In the genomic region with DNA sequence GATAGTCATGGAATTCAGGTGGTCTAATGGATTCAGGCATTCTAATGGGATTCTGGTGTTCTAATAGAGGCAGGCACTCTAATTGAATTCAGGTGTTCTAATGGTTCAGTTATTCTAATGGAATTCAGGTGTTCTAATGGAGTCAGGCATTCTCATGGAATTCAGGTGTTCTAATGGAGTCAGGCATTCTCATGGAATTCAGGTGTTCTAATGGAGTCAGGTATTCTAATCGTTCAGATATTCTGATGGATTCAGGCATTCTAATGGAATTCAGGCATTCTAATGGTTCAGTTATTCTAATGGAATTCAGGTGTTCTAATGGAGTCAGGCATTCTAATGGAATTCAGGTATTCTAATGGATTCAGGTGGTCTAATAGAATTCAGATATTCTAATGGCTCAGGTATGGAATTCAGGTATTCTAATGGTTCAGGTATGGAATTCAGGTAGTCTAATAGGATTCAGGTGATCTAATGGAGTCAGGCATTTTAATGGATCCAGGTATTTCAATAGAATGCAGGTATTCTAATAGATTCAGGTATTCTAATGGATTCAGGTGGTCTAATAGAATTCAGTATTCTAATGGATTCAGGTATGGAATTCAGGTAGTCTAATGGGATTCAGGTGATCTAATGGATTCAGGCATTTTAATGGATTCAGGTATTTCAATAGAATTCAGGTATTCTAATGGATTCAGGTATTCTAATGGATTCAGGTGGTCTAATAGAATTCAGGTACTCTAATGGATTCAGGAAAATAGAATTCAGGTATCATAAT, we compare ENCODE assay signal across 26 cellular contexts. TPM values are rescaled to one million over a fixed set of nuclear protein-coding genes. Genes with fewer than 3 reads are reported as not detected.
"Had no signal": no experiment of that assay in that cellular context is flagged by ENCODE, and none has a peak within 500 bp of the region (broad histone marks: within the 10 kb centered on the region; RNA-seq: fewer than 3 reads in every experiment).

No MANE protein-coding gene starts in this region.

- H3K36me3 Mint-ChIP-seq: naive thymus-derived CD8-positive, alpha-beta T cell; stimulated activated effector memory CD8-positive, alpha-beta T cell treated with anti-CD3 and anti-CD28 coated beads, Interleukin-12 subunit alpha, Interleukin-12 subunit beta, amount 100 ng/mL, for 72 hours had no signal

- H3K36me3 ChIP-seq: esophagus squamous epithelium, left lung, ovary, sigmoid colon, stomach, thyroid gland, vagina had no signal

- ATAC-seq: left cardiac atrium; left lung; naive thymus-derived CD8-positive, alpha-beta T cell; psoas muscle; right cardiac atrium; stimulated activated effector memory CD8-positive, alpha-beta T cell treated with anti-CD3 and anti-CD28 coated beads, Interleukin-12 subunit alpha, Interleukin-12 subunit beta, amount 100 ng/mL, for 72 hours had no signal

- H3K27ac Mint-ChIP-seq: naive thymus-derived CD8-positive, alpha-beta T cell; stimulated activated effector memory CD8-positive, alpha-beta T cell treated with anti-CD3 and anti-CD28 coated beads, Interleukin-12 subunit alpha, Interleukin-12 subunit beta, amount 100 ng/mL, for 72 hours had no signal

- H3K27ac ChIP-seq: coronary artery, esophagus squamous epithelium, left lung, ovary, psoas muscle, sigmoid colon, stomach, thyroid gland, vagina had no signal

- H3K4me1 ChIP-seq: esophagus squamous epithelium, left lung, psoas muscle, sigmoid colon, thyroid gland had no signal

- H3K4me3 ChIP-seq: coronary artery, esophagus squamous epithelium, left lung, ovary, psoas muscle, sigmoid colon, stomach, thyroid gland, vagina had no signal

- DNase-seq: dermis blood vessel endothelial cell; effector memory CD4-positive, alpha-beta T cell; esophagus squamous epithelium; foreskin melanocyte; hypothalamus; kidney; left cardiac atrium; left lung; mammary epithelial cell; naive thymus-derived CD8-positive, alpha-beta T cell; occipital lobe; ovary; psoas muscle; right cardiac atrium; sigmoid colon; stimulated activated CD4-positive, alpha-beta T cell treated with anti-CD3 and anti-CD28 coated beads, Interleukin-2, amount 100 ng/mL, for 24 hours; stimulated activated CD4-positive, alpha-beta T cell treated with anti-CD3 and anti-CD28 coated beads, Interleukin-4, amount 100 ng/mL, for 24 hours; stimulated activated naive CD4-positive, alpha-beta T cell treated with Interleukin-2 at 50 U/mL for 16 hours; stomach; thyroid gland had no signal

- H3K9me3 ChIP-seq: esophagus squamous epithelium, left lung, ovary, psoas muscle, sigmoid colon, stomach, thyroid gland, vagina had no signal

- H3K4me3 Mint-ChIP-seq: naive thymus-derived CD8-positive, alpha-beta T cell; stimulated activated effector memory CD8-positive, alpha-beta T cell treated with anti-CD3 and anti-CD28 coated beads, Interleukin-12 subunit alpha, Interleukin-12 subunit beta, amount 100 ng/mL, for 72 hours had no signal

- H3K27me3 ChIP-seq: ovary, thyroid gland, vagina had no signal

- H3K9me3 Mint-ChIP-seq: naive thymus-derived CD8-positive, alpha-beta T cell; stimulated activated effector memory CD8-positive, alpha-beta T cell treated with anti-CD3 and anti-CD28 coated beads, Interleukin-12 subunit alpha, Interleukin-12 subunit beta, amount 100 ng/mL, for 72 hours had no signal

- H3K4me1 Mint-ChIP-seq: naive thymus-derived CD8-positive, alpha-beta T cell; stimulated activated effector memory CD8-positive, alpha-beta T cell treated with anti-CD3 and anti-CD28 coated beads, Interleukin-12 subunit alpha, Interleukin-12 subunit beta, amount 100 ng/mL, for 72 hours had no signal

RNA-seq across cellular contexts. Expression of a gene that starts 22.0 kb away (rescaled TPM):
- total RNA-seq: dermis blood vessel endothelial cell; endothelial cell of umbilical vein; mesenteric fat pad; naive thymus-derived CD8-positive, alpha-beta T cell; renal cortical epithelial cell had no signal
- polyA plus RNA-seq: endothelial cell of umbilical vein; mammary epithelial cell; naive thymus-derived CD8-positive, alpha-beta T cell had no signal
